1 cellular context compared by ENCODE assay signal in the genomic region with DNA sequence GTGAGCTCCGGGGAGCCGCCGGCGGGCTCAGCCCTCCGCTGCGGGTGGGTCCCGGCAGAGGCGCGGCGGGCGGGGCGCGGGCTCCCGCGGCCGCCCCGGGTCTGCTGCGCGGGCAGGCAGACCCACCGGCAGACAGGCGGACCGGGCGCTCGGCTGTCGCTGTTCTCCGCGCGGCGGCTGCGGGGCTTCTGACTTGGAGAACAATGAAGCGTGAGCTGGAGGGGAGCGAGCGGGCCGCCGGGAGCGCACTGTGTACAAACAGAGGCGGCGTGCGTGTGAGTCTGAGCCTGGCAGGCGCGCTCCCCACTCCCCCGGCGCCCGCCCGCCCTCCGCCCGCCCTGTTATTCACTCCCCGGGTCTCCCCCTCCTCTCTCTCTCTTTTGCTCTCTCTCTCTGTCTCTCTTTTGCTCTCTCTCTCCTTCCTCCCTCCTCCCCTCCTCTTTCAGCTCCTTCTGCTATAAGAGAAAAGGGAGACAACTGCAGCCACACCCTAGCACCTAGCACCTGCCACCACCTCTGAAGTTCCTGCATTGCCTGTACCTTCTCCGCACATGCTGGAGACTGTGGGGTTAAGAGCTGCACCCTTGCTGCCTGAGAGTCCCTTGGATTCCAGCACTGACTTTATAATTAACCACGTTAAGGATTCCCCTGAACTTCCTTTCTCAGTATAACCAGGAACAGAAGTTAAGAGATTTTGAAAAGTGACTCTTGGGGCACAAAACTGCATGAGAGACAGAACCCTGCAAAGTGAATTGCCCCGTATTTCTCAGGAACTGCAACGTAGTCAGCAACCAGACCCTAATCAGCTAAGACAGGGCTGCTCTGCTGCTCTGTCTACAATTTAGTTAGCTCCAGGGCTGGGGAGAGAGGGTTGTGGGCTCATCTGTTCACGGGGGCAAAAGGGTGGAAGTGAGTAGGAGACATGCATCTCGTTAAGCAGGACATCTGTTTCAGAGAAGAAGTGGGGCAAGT.
TF ChIP-seq lines count a peak whose summit lies in the region.

A gene with protein sequence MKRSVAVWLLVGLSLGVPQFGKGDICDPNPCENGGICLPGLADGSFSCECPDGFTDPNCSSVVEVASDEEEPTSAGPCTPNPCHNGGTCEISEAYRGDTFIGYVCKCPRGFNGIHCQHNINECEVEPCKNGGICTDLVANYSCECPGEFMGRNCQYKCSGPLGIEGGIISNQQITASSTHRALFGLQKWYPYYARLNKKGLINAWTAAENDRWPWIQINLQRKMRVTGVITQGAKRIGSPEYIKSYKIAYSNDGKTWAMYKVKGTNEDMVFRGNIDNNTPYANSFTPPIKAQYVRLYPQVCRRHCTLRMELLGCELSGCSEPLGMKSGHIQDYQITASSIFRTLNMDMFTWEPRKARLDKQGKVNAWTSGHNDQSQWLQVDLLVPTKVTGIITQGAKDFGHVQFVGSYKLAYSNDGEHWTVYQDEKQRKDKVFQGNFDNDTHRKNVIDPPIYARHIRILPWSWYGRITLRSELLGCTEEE (minus strand): TSS at position 277 of the 972 bp plus-strand sequence. CDS start 506 bp downstream, outside the sequence.

TF ChIP-seq in endothelial cell of umbilical vein, 7 proteins besides CTCF, POLR2A, EP300 and RAD21:
- TF ChIP-seq POLR2AphosphoS5 (IDR thresholded peaks at IDR 0.05; ENCODE audit: insufficient read depth, low read depth, low read length): no peak
- TF ChIP-seq, protein P1, sequence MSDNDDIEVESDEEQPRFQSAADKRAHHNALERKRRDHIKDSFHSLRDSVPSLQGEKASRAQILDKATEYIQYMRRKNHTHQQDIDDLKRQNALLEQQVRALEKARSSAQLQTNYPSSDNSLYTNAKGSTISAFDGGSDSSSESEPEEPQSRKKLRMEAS (IDR thresholded peaks at IDR 0.05; ENCODE audit: insufficient read depth, insufficient read length): no peak
- no peak for TF ChIP-seq FOS (IDR thresholded peaks at IDR 0.05; ENCODE audit: borderline replicate concordance, insufficient read depth, low read length)
- TF ChIP-seq GATA2 (IDR thresholded peaks at IDR 0.05; ENCODE audit: insufficient read depth, insufficient read length, low read depth, low read length): no peak
- TF ChIP-seq JUN (IDR thresholded peaks at IDR 0.05; ENCODE audit: borderline replicate concordance, insufficient read depth, insufficient read length, low read depth): no peak
- no peak for TF ChIP-seq MYC (IDR thresholded peaks at IDR 0.05; ENCODE audit: low read depth, low read length)
- no peak for TF ChIP-seq EZH2 (IDR thresholded peaks at IDR 0.05; ENCODE audit: borderline replicate concordance, low read depth, low read length, severe bottlenecking)
TF ChIP-seq in endothelial cell of umbilical vein: peak in this region for 0.
